In the genomic region with DNA sequence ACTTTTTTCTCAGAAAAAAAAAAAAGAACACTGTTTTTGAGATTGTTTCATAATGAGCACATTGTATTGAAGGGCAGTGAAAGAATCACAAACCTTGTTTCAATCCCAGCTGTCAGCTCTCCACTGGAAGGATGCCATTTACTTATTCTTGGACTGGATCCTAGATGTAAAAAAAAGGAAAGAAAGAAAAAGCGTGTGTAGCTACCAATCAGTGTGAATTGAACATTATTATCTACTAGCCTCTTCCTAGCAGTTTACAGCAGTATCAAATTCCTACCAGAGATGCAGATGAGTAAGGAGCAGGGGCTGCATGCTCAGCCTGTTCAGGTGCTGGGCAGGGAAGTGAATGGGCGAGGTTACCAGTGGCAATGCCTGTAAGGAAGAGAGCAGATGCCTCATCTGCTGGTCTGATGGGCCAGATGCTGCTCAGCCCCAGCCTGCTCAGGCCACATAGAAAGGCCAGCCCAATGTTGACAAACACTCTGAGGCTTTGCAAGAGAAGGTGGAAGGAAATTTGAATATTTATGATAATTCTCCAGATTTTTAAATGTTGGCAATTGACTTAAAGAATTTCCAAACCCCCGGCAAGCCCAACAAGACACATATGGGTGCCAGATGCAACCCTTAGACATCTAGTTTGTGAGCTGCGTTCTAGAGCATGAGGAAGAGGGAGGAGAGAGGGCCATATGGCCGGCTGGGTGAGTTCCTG, we compare ENCODE assay signal across 10 cellular contexts.
DNase-seq lines count a peak whose midpoint lies in the region; ATAC-seq, FAIRE-seq and TF ChIP-seq lines count a peak whose summit lies in the region.
"Had no signal": no experiment of that assay in that cellular context is flagged by ENCODE, and none has a peak within 500 bp of the region (broad histone marks: within the 10 kb centered on the region; RNA-seq: fewer than 3 reads in every experiment).

No MANE protein-coding gene starts in this region.

- POLR2A ChIA-PET in endothelial cell of umbilical vein (lab: Charles Lee): no interaction called here

- no peaks in the 10 kb centered on the region for H3K9me3 Mint-ChIP-seq in nephron
- no peaks in the 10 kb centered on the region for H3K9me3 Mint-ChIP-seq in activated T-cell treated with anti-CD3 and anti-CD28 coated beads, Interleukin-2, amount 50 U/mL, for 4 hours
- H3K9me3 Mint-ChIP-seq in stimulated activated naive CD8-positive, alpha-beta T cell treated with anti-CD3 and anti-CD28 coated beads, Interleukin-15, amount 100 ng/mL, for 72 hours: peaks cover 0 to 6% of the 10 kb centered on the region in 2 donors
- H3K9me3 Mint-ChIP-seq: activated CD4-positive, alpha-beta memory T cell treated with anti-CD3 and anti-CD28 coated beads for 36 hours had no signal

- no peak overlapping the region for H3K27ac ChIP-seq in endothelial cell of umbilical vein (ENCODE audit: insufficient read depth, low read depth, low read length)

- peak; percentile 76 for DNase-seq in GM04504 (ENCODE audit: low read depth)
- DNase-seq in NCI-H446 treated with DMSO at 0.1 percent for 48 hours (lab: John Stamatoyannopoulos, UW): peak; percentile 60
- peak; percentile 84 for DNase-seq in endothelial cell of umbilical vein (ENCODE audit: low read depth, low spot score)
- no peak for DNase-seq in T-helper 9 cell
- DNase-seq in activated T-cell treated with anti-CD3 and anti-CD28 coated beads, Interleukin-2, amount 50 U/mL, for 4 hours: no peak
- no peak for DNase-seq in stimulated activated naive CD8-positive, alpha-beta T cell treated with anti-CD3 and anti-CD28 coated beads, Interleukin-15, amount 100 ng/mL, for 72 hours
- no peak for DNase-seq in NOMO-1 treated with DMSO at 0.1 percent for 48 hours (lab: John Stamatoyannopoulos, UW; ENCODE audit: unreplicated experiment)
- DNase-seq: activated CD4-positive, alpha-beta memory T cell treated with anti-CD3 and anti-CD28 coated beads for 36 hours; SHP77 treated with DMSO at 0.1 percent for 48 hours had no signal

- H3K36me3 ChIP-seq in endothelial cell of umbilical vein (ENCODE audit: control insufficient read depth in 2 of 2, extremely low read depth in 1 of 2, insufficient read depth in 2 of 2, low read length in 2 of 2): no peaks in the 10 kb centered on the region

- no peaks in the 10 kb centered on the region for H3K4me1 ChIP-seq in endothelial cell of umbilical vein (ENCODE audit: control insufficient read depth, extremely low read depth, insufficient read depth, low read length)

- no peak overlapping the region for H3K4me3 Mint-ChIP-seq in nephron
- no peak overlapping the region for H3K4me3 Mint-ChIP-seq in activated T-cell treated with anti-CD3 and anti-CD28 coated beads, Interleukin-2, amount 50 U/mL, for 4 hours
- H3K4me3 Mint-ChIP-seq in stimulated activated naive CD8-positive, alpha-beta T cell treated with anti-CD3 and anti-CD28 coated beads, Interleukin-15, amount 100 ng/mL, for 72 hours: no peak overlapping the region
- H3K4me3 Mint-ChIP-seq: activated CD4-positive, alpha-beta memory T cell treated with anti-CD3 and anti-CD28 coated beads for 36 hours had no signal

- H3K9me1 ChIP-seq in endothelial cell of umbilical vein (replicated peaks; ENCODE audit: control insufficient read depth, extremely low read depth, insufficient read depth, low read length): no peaks in the 10 kb centered on the region

- H3K4me3 ChIP-seq in endothelial cell of umbilical vein (replicated peaks in 1 of 3; ENCODE audit: insufficient read depth in 1 of 3, low read depth in 1 of 3, low read length in 3 of 3): no peak overlapping the region

- no TSS peak for BruUV-seq in endothelial cell of umbilical vein (replicated peaks; lab: Mats Ljungman, UMichigan)

- no peak overlapping the region for H3K4me2 ChIP-seq in endothelial cell of umbilical vein (ENCODE audit: insufficient read depth, low read length)

- dilution Hi-C loops in endothelial cell of umbilical vein (cut with MboI; ENCODE audit: extremely low pct_ligation_motif_present, low sequenced_read_pairs): no loop called here

- H3K79me2 ChIP-seq in endothelial cell of umbilical vein (ENCODE audit: control insufficient read depth, insufficient read depth, low read length): no peaks in the 10 kb centered on the region

- no peak overlapping the region for H2AFZ ChIP-seq in endothelial cell of umbilical vein (ENCODE audit: low read depth, low read length)

- no peak for ATAC-seq in activated T-cell treated with anti-CD3 and anti-CD28 coated beads, Interleukin-2, amount 50 U/mL, for 4 hours
- no peak for ATAC-seq in stimulated activated naive CD8-positive, alpha-beta T cell treated with anti-CD3 and anti-CD28 coated beads, Interleukin-15, amount 100 ng/mL, for 72 hours

- CTCF ChIA-PET in endothelial cell of umbilical vein (lab: Charles Lee): interaction anchor here (0.7 to 2.2 kb wide), 3 partner anchors 9 to 1452 kb away, joined by 3 to 10 read pairs (median 5); no protein-coding TSS in a partner anchor

- H3K27me3 ChIP-seq in endothelial cell of umbilical vein (ENCODE audit: control insufficient read depth in 2 of 2, insufficient read depth in 2 of 2, low read length in 2 of 2): no peaks in the 10 kb centered on the region

- no peaks in the 10 kb centered on the region for H3K27me3 Mint-ChIP-seq in nephron (ENCODE audit: low read depth)
- peaks cover 2% of the 10 kb centered on the region for H3K27me3 Mint-ChIP-seq in activated T-cell treated with anti-CD3 and anti-CD28 coated beads, Interleukin-2, amount 50 U/mL, for 4 hours (ENCODE audit: low read depth)
- H3K27me3 Mint-ChIP-seq in stimulated activated naive CD8-positive, alpha-beta T cell treated with anti-CD3 and anti-CD28 coated beads, Interleukin-15, amount 100 ng/mL, for 72 hours: peaks cover 21% of the 10 kb centered on the region

- TF ChIP-seq CTCF in endothelial cell of umbilical vein (IDR thresholded peaks at IDR 0.05; ENCODE audit: extremely low read depth in 1 of 2, insufficient read depth in 1 of 2, low read depth in 1 of 2, low read length in 2 of 2): no peak
- TF ChIP-seq CTCF in nephron (IDR thresholded peaks at IDR 0.05; ENCODE audit: unreplicated experiment in 3 of 3): no peak

- intact Hi-C loops in endothelial cell of umbilical vein (cut with micrococcal nuclease): no loop called here

- H3K9ac ChIP-seq in endothelial cell of umbilical vein (replicated peaks; ENCODE audit: extremely low read depth, insufficient read depth, low read length): no peak overlapping the region

- H3K4me1 Mint-ChIP-seq in nephron: peaks cover 17% of the 10 kb centered on the region
- H3K4me1 Mint-ChIP-seq in activated T-cell treated with anti-CD3 and anti-CD28 coated beads, Interleukin-2, amount 50 U/mL, for 4 hours (ENCODE audit: low read depth): no peaks in the 10 kb centered on the region
- no peaks in the 10 kb centered on the region for H3K4me1 Mint-ChIP-seq in stimulated activated naive CD8-positive, alpha-beta T cell treated with anti-CD3 and anti-CD28 coated beads, Interleukin-15, amount 100 ng/mL, for 72 hours

- H3K27ac Mint-ChIP-seq in nephron: peak overlapping the region in 2 of 3 experiments; percentile 12 to 28
- peak overlapping the region in 1 of 2 donors; percentile 49 for H3K27ac Mint-ChIP-seq in stimulated activated naive CD8-positive, alpha-beta T cell treated with anti-CD3 and anti-CD28 coated beads, Interleukin-15, amount 100 ng/mL, for 72 hours
- H3K27ac Mint-ChIP-seq: activated CD4-positive, alpha-beta memory T cell treated with anti-CD3 and anti-CD28 coated beads for 36 hours had no signal

- H4K20me1 ChIP-seq in endothelial cell of umbilical vein (replicated peaks; ENCODE audit: control insufficient read depth, extremely low read depth, insufficient read depth, low read length): no peaks in the 10 kb centered on the region

- no peak for FAIRE-seq in endothelial cell of umbilical vein (lab: Jason Lieb, UNC)

- TF ChIP-seq POLR2A in endothelial cell of umbilical vein (IDR thresholded peaks at IDR 0.05; ENCODE audit: low read depth, low read length): no peak

- no peaks in the 10 kb centered on the region for H3K9me3 ChIP-seq in endothelial cell of umbilical vein (replicated peaks; ENCODE audit: control insufficient read depth, insufficient read depth, low read length)

- H3K36me3 Mint-ChIP-seq in nephron (ENCODE audit: low read depth): no peaks in the 10 kb centered on the region
- no peaks in the 10 kb centered on the region for H3K36me3 Mint-ChIP-seq in activated T-cell treated with anti-CD3 and anti-CD28 coated beads, Interleukin-2, amount 50 U/mL, for 4 hours (ENCODE audit: insufficient read depth)
- H3K36me3 Mint-ChIP-seq: activated CD4-positive, alpha-beta memory T cell treated with anti-CD3 and anti-CD28 coated beads for 36 hours had no signal

TF ChIP-seq in endothelial cell of umbilical vein, 7 proteins besides CTCF, POLR2A, EP300 and RAD21:
- TF ChIP-seq EZH2 (IDR thresholded peaks at IDR 0.05; ENCODE audit: borderline replicate concordance, low read depth, low read length, severe bottlenecking) (no peak), MYC (IDR thresholded peaks at IDR 0.05; ENCODE audit: low read depth, low read length) (no peak), GATA2 (IDR thresholded peaks at IDR 0.05; ENCODE audit: insufficient read depth, insufficient read length, low read depth, low read length) (no peak), FOS (IDR thresholded peaks at IDR 0.05; ENCODE audit: borderline replicate concordance, insufficient read depth, low read length) (no peak)

Comparison
In these comparisons a context has a peak if more than half of its experiments do, and no peak if none do; other contexts are left out.
1. DNase-seq: peak in GM04504 (single experiment), NCI-H446 treated with DMSO at 0.1 percent for 48 hours (single experiment) and endothelial cell of umbilical vein (single experiment); none in T-helper 9 cell (single experiment), activated T-cell treated with anti-CD3 and anti-CD28 coated beads, Interleukin-2, amount 50 U/mL, for 4 hours (single experiment), stimulated activated naive CD8-positive, alpha-beta T cell treated with anti-CD3 and anti-CD28 coated beads, Interleukin-15, amount 100 ng/mL, for 72 hours (0 of 2) and NOMO-1 treated with DMSO at 0.1 percent for 48 hours (single experiment).